ENCODE assay signal across 12 cellular contexts in the genomic region with DNA sequence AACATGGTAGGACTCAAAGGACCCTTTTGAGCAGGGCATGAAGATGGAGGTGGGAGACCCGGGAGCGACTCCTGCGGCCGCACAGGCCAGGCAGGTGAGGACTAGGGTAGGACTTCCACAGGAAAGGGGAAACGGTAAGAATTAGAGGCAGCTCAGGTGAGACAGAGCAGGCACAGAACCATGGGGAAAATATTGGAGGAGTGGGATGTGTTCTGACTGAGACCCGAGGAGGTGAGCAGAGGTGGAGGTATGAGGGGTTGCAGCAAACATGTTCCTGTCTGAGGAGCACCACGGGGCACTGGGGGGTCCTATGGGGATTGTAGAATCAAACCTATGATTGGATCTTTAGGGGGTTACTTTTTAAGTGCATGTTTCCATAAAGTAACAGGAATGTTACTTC. TPM values are rescaled to one million over a fixed set of nuclear protein-coding genes. Genes with fewer than 3 reads are reported as not detected.
A peak's percentile ranks its signal among the peaks of the same experiment; 100 is the strongest.
DNase-seq lines count a peak whose midpoint lies in the region; ATAC-seq and TF ChIP-seq lines count a peak whose summit lies in the region.
"Had no signal": no experiment of that assay in that cellular context is flagged by ENCODE, and none has a peak within 500 bp of the region (broad histone marks: within the 10 kb centered on the region; RNA-seq: fewer than 3 reads in every experiment).

No MANE protein-coding gene starts in this region.

- intact Hi-C loops in MCF 10A (cut with micrococcal nuclease) (no loop called here), vagina (cut with DNase I) (no loop called here)

- H3K27ac Mint-ChIP-seq in stimulated activated naive CD8-positive, alpha-beta T cell treated with anti-CD3 and anti-CD28 coated beads, Interleukin-15, Interleukin-2, amounts not matched to agents 100 ng/mL and 50 ng/mL, for 24 hours, result peak overlapping the region; percentile 98
- H3K27ac Mint-ChIP-seq in MCF 10A (ENCODE audit: low read depth, unreplicated experiment), result peak overlapping the region; percentile 96

- peaks cover 58% of the 10 kb centered on the region for H3K36me3 Mint-ChIP-seq in stimulated activated naive CD8-positive, alpha-beta T cell treated with anti-CD3 and anti-CD28 coated beads, Interleukin-15, Interleukin-2, amounts not matched to agents 100 ng/mL and 50 ng/mL, for 24 hours (ENCODE audit: low read depth)
- H3K36me3 Mint-ChIP-seq in MCF 10A (ENCODE audit: insufficient read depth, unreplicated experiment), result peaks cover 32% of the 10 kb centered on the region

- peak overlapping the region; percentile 96 for H3K27ac ChIP-seq in vagina

- H3K9ac ChIP-seq in mucosa of stomach (ENCODE audit: low read length), result peak overlapping the region; percentile 92

- no TSS peak for BruUV-seq in MCF 10A (replicated peaks; lab: Mats Ljungman, UMichigan)

- no peak for TF ChIP-seq POLR2A in vagina (IDR thresholded peaks at IDR 0.05)

- ATAC-seq in stimulated activated naive CD8-positive, alpha-beta T cell treated with anti-CD3 and anti-CD28 coated beads, Interleukin-15, Interleukin-2, amounts not matched to agents 100 U/mL and 50 U/mL, for 24 hours, result no peak

- H3K4me3 ChIP-seq in mucosa of stomach (ENCODE audit: low read length), result no peak overlapping the region
- no peak overlapping the region for H3K4me3 ChIP-seq in vagina

- H3K36me3 ChIP-seq in mucosa of stomach (ENCODE audit: control insufficient read depth, insufficient read depth, low read length) (no peaks in the 10 kb centered on the region), vagina (peaks cover 0 to 3% of the 10 kb centered on the region in 2 donors)
- H3K36me3 ChIP-seq: adrenal gland had no signal

- H3K27me3 ChIP-seq in mucosa of stomach (ENCODE audit: control insufficient read depth, insufficient read depth, low read length) (no peaks in the 10 kb centered on the region), vagina (no peaks in the 10 kb centered on the region)
- H3K27me3 ChIP-seq: adrenal gland had no signal

- no peaks in the 10 kb centered on the region for H3K27me3 Mint-ChIP-seq in stimulated activated naive CD8-positive, alpha-beta T cell treated with anti-CD3 and anti-CD28 coated beads, Interleukin-15, Interleukin-2, amounts not matched to agents 100 ng/mL and 50 ng/mL, for 24 hours
- no peaks in the 10 kb centered on the region for H3K27me3 Mint-ChIP-seq in MCF 10A (ENCODE audit: insufficient read depth, unreplicated experiment)

- DNase-seq in stimulated activated naive CD8-positive, alpha-beta T cell treated with anti-CD3 and anti-CD28 coated beads, Interleukin-15, Interleukin-2, amounts not matched to agents 100 U/mL and 50 U/mL, for 24 hours, result no peak
- no peak for DNase-seq in MCF 10A (ENCODE audit: unreplicated experiment)
- no peak for DNase-seq in vagina (ENCODE audit: extremely low spot score in 2 of 2)
- DNase-seq in SIG-M5 treated with dmso at 0.1 percent for 504 hours (lab: John Stamatoyannopoulos, UW; ENCODE audit: unreplicated experiment), result no peak
- no peak for DNase-seq in cerebellar cortex (ENCODE audit: low spot score)
- DNase-seq in NCI-H82 (lab: John Stamatoyannopoulos, UW), result no peak
- DNase-seq: adrenal gland, foreskin melanocyte, H7, NCI-H2081 treated with DMSO at 0.1 percent for 48 hours had no signal

- no peaks in the 10 kb centered on the region for H3K9me3 ChIP-seq in mucosa of stomach (ENCODE audit: control insufficient read depth, low read length)
- H3K9me3 ChIP-seq in vagina, result no peaks in the 10 kb centered on the region
- H3K9me3 ChIP-seq: adrenal gland had no signal

- no peaks in the 10 kb centered on the region for H3K9me3 Mint-ChIP-seq in stimulated activated naive CD8-positive, alpha-beta T cell treated with anti-CD3 and anti-CD28 coated beads, Interleukin-15, Interleukin-2, amounts not matched to agents 100 ng/mL and 50 ng/mL, for 24 hours
- H3K9me3 Mint-ChIP-seq in MCF 10A (ENCODE audit: unreplicated experiment), result no peaks in the 10 kb centered on the region

- POLR2A ChIA-PET in MCF 10A (lab: Yijun Ruan, JAX), result interaction anchor here (1.1 kb wide), 1 partner anchor 275 kb away, joined by 5 read pairs; no protein-coding TSS in a partner anchor

- H3K4me1 Mint-ChIP-seq in stimulated activated naive CD8-positive, alpha-beta T cell treated with anti-CD3 and anti-CD28 coated beads, Interleukin-15, Interleukin-2, amounts not matched to agents 100 ng/mL and 50 ng/mL, for 24 hours (ENCODE audit: low read depth), result peaks cover 91% of the 10 kb centered on the region
- peaks cover 40% of the 10 kb centered on the region for H3K4me1 Mint-ChIP-seq in MCF 10A (ENCODE audit: insufficient read depth, unreplicated experiment)

- H3K4me3 Mint-ChIP-seq in stimulated activated naive CD8-positive, alpha-beta T cell treated with anti-CD3 and anti-CD28 coated beads, Interleukin-15, Interleukin-2, amounts not matched to agents 100 ng/mL and 50 ng/mL, for 24 hours, result peak overlapping the region; percentile 91
- no peak overlapping the region for H3K4me3 Mint-ChIP-seq in MCF 10A (ENCODE audit: unreplicated experiment)

- no peak for TF ChIP-seq CTCF in MCF 10A (IDR thresholded peaks at IDR 0.05; ENCODE audit: unreplicated experiment)
- TF ChIP-seq CTCF in vagina (IDR thresholded peaks at IDR 0.05), result no peak

- CTCF ChIA-PET in MCF 10A (lab: Yijun Ruan, JAX), result interaction anchor here (0.5 to 1.8 kb wide), 2 partner anchors 16 to 23 kb away, joined by 3 to 11 read pairs; partner anchors contain the start of gene AEN

- H3K4me1 ChIP-seq in mucosa of stomach (ENCODE audit: control insufficient read depth, insufficient read depth, low read length) (peaks cover 53% of the 10 kb centered on the region), vagina (peaks cover 29% of the 10 kb centered on the region)

RNA-seq across cellular contexts. Expression of gene ISG20, which starts 1.4 kb away (rescaled TPM):
- 9.7 and 20.0 TPM in 2 replicates for total RNA-seq in MCF 10A (2022)
- 15.7 TPM for total RNA-seq in vagina

RNA-seq across cellular contexts. Expression of gene AEN, which starts 16.3 kb away (rescaled TPM):
- total RNA-seq in MCF 10A (2022) (48.7 and 67.6 TPM in 2 replicates), vagina (18.4 TPM)
